8 cellular contexts compared by ENCODE assay signal in genomic region chr5:150357326-150358260, GRCh38.
A peak's percentile ranks its signal among the peaks of the same experiment; 100 is the strongest.
DNase-seq lines count a peak whose midpoint lies in the region; ATAC-seq and TF ChIP-seq lines count a peak whose summit lies in the region.

Gene TCOF1, plus strand, starts transcription at chr5:150357697. Its CDS starts 50 bp downstream, at chr5:150357747.

- no peaks in the 10 kb centered on the region for H3K27me3 Mint-ChIP-seq in central memory CD8-positive, alpha-beta T cell

- DNase-seq in AG09309 (ENCODE audit: low read depth) (peak; percentile 60), NCI-H446 (lab: John Stamatoyannopoulos, UW) (peak; percentile 87 to 97), iris pigment epithelial cell (ENCODE audit: low read depth) (peak; percentile 95)
- peak; percentile 96 for DNase-seq in activated CD4-positive, CD25-positive, alpha-beta regulatory T cell treated with anti-CD3 and anti-CD28 coated beads, Interleukin-2, amount 50 U/mL, for 16 hours (ENCODE audit: low read depth, low spot score)
- peak; percentile 95 to 97 for DNase-seq in central memory CD8-positive, alpha-beta T cell (ENCODE audit: low spot score in 2 of 2)
- peak; percentile 94 to 97 (median 96) for DNase-seq in stimulated activated CD4-positive, alpha-beta T cell treated with anti-CD3 and anti-CD28 coated beads, Interleukin-12 subunit alpha, Interleukin-12 subunit beta, amount 100 ng/mL, for 48 hours (ENCODE audit: low read depth in 2 of 3, low spot score in 1 of 3)

- TF ChIP-seq CTCF in AG09309 (IDR thresholded peaks at IDR 0.05; ENCODE audit: control insufficient read depth, insufficient read depth, low read depth, low read length, missing control alignments), result no peak

- ATAC-seq in GM19025 (IDR thresholded peaks at IDR 0.05; ENCODE audit: low read depth, unreplicated experiment) (peak; percentile 94), HG03342 (IDR thresholded peaks at IDR 0.05; ENCODE audit: unreplicated experiment) (peak; percentile 96)
- ATAC-seq in central memory CD8-positive, alpha-beta T cell (replicated peaks; ENCODE audit: extremely low read depth, poor library complexity, severe bottlenecking), result peak; percentile 97

- peak within 1 kb of the TSS; percentile 42 for H3K27ac Mint-ChIP-seq in central memory CD8-positive, alpha-beta T cell (ENCODE audit: low read depth)

- peak within 1 kb of the TSS; percentile 83 for H3K4me3 Mint-ChIP-seq in central memory CD8-positive, alpha-beta T cell

- H3K9me3 Mint-ChIP-seq in central memory CD8-positive, alpha-beta T cell, result no peaks in the 10 kb centered on the region

- peaks cover 17% of the 10 kb centered on the region for H3K36me3 Mint-ChIP-seq in central memory CD8-positive, alpha-beta T cell (ENCODE audit: insufficient read depth)

- H3K4me3 ChIP-seq in AG09309 (ENCODE audit: control insufficient read depth, low read depth, low read length), result peak within 1 kb of the TSS; percentile 78

- peaks cover 41% of the 10 kb centered on the region for H3K4me1 Mint-ChIP-seq in central memory CD8-positive, alpha-beta T cell

Comparison
In these comparisons a context has a peak if more than half of its experiments do, and no peak if none do; other contexts are left out.
1. Peak in every context shown above with its lines: DNase-seq, ATAC-seq and H3K4me3 ChIP-seq.